ENCODE assay signal across 20 cellular contexts in the genomic region with DNA sequence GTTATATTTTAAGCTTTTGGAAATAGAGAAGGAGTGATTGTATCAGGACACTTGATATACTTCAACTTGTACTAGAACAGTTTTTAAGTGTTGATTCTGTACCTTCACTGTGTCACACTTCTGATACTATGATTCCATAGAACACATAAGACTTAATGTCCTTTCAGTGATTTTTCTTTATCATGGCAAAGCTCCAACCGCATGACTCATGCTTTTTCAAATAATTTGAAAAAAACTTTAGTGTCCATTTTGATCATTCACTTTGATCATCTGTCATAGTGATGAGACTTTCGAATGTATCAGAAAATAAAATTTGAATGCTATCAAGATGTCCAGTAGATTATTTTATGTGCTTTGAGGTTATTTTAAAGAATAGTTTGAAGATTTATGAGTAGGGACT. TPM values are rescaled to one million over a fixed set of nuclear protein-coding genes. Genes with fewer than 3 reads are reported as not detected.
DNase-seq lines count a peak whose midpoint lies in the region; ATAC-seq and TF ChIP-seq lines count a peak whose summit lies in the region.
"Had no signal": no experiment of that assay in that cellular context is flagged by ENCODE, and none has a peak within 500 bp of the region (broad histone marks: within the 10 kb centered on the region; RNA-seq: fewer than 3 reads in every experiment).

No MANE protein-coding gene starts in this region.

- intact Hi-C loops in right cardiac atrium (cut with DNase I) = no loop called here

- peaks cover 40% of the 10 kb centered on the region for H3K36me3 Mint-ChIP-seq in HFFc6 (ENCODE audit: low read depth)

- no peaks in the 10 kb centered on the region for H3K9me3 Mint-ChIP-seq in HFFc6
- H3K9me3 Mint-ChIP-seq: CD8-positive, alpha-beta memory T cell had no signal

- ATAC-seq in right cardiac atrium (no peak), HG02678 (IDR thresholded peaks at IDR 0.05; ENCODE audit: unreplicated experiment) (no peak)
- ATAC-seq: activated CD8-positive, alpha-beta T cell treated with anti-CD3 and anti-CD28 coated beads, Interleukin-2, amount 10 ng/mL, durations not matched to agents 7 days and 5 days; HCT116; mucosa of descending colon had no signal

- no peaks in the 10 kb centered on the region for H3K9me3 ChIP-seq in right cardiac atrium (ENCODE audit: control insufficient read depth, low read length)
- H3K9me3 ChIP-seq: mucosa of descending colon had no signal

- H3K4me1 ChIP-seq in right cardiac atrium (ENCODE audit: control insufficient read depth, insufficient read depth, low read length) = no peaks in the 10 kb centered on the region

- H3K4me3 Mint-ChIP-seq in HFFc6 = no peak overlapping the region
- H3K4me3 Mint-ChIP-seq: activated CD8-positive, alpha-beta T cell treated with anti-CD3 and anti-CD28 coated beads, Interleukin-2, amount 10 ng/mL, durations not matched to agents 7 days and 5 days; CD8-positive, alpha-beta memory T cell had no signal

- DNase-seq in COLO829 (ENCODE audit: low spot score) (peak; percentile 35), HFFc6 (peak; percentile 4), astrocyte of the spinal cord (ENCODE audit: low read depth, low spot score) (peak; percentile 45), fibroblast of pulmonary artery (ENCODE audit: low read depth) (peak; percentile 51), superior temporal gyrus (ENCODE audit: extremely low spot score) (no peak), right cardiac atrium (no peak), germinal center (ENCODE audit: low spot score) (no peak)
- DNase-seq: activated CD8-positive, alpha-beta T cell treated with anti-CD3 and anti-CD28 coated beads, Interleukin-2, amount 10 ng/mL, durations not matched to agents 7 days and 5 days; CD8-positive, alpha-beta memory T cell; hippocampal formation; left colon; mucosa of descending colon; NCI-H774; RPMI8226; stimulated activated CD4-positive, alpha-beta T cell treated with anti-CD3 and anti-CD28 coated beads, Interleukin-1b, Interleukin-23, amount 100 ng/mL, for 48 hours; substantia nigra; T-helper 1 cell; WERI-Rb-1 had no signal

- in situ Hi-C loops in astrocyte of the spinal cord (cut with HindIII; ENCODE audit: low sequenced_read_pairs) = no loop called here

- H3K27me3 Mint-ChIP-seq in HFFc6 (ENCODE audit: insufficient read depth) = peaks cover 2% of the 10 kb centered on the region; the same call in 1 of the 2 replicates
- H3K27me3 Mint-ChIP-seq: CD8-positive, alpha-beta memory T cell had no signal

- no peak overlapping the region for H3K27ac ChIP-seq in right cardiac atrium (ENCODE audit: low read length)
- H3K27ac ChIP-seq: WERI-Rb-1 had no signal

- H3K27me3 ChIP-seq in right cardiac atrium (ENCODE audit: control insufficient read depth, insufficient read depth) = no peaks in the 10 kb centered on the region

- 94% methylated on average over 2 of the region's 2 CpGs for WGBS in right cardiac atrium

- H3K4me1 Mint-ChIP-seq in HFFc6 (ENCODE audit: low read depth) = peaks cover 41% of the 10 kb centered on the region
- H3K4me1 Mint-ChIP-seq: CD8-positive, alpha-beta memory T cell had no signal

- TF ChIP-seq CTCF in HFFc6 (IDR thresholded peaks at IDR 0.05) (no peak), astrocyte of the spinal cord (IDR thresholded peaks at IDR 0.05; ENCODE audit: low read depth, low read length) (no peak), fibroblast of pulmonary artery (IDR thresholded peaks at IDR 0.05; ENCODE audit: low read length, missing control alignments) (no peak)

- H3K4me3 ChIP-seq in astrocyte of the spinal cord (ENCODE audit: low read depth, low read length) (no peak overlapping the region), fibroblast of pulmonary artery (replicated peaks; ENCODE audit: low read depth, low read length) (no peak overlapping the region), right cardiac atrium (ENCODE audit: low read length) (no peak overlapping the region)
- H3K4me3 ChIP-seq: mucosa of descending colon had no signal

- peak overlapping the region; percentile 32 for H3K27ac Mint-ChIP-seq in HFFc6
- H3K27ac Mint-ChIP-seq: activated CD8-positive, alpha-beta T cell treated with anti-CD3 and anti-CD28 coated beads, Interleukin-2, amount 10 ng/mL, durations not matched to agents 7 days and 5 days; CD8-positive, alpha-beta memory T cell had no signal

RNA-seq across cellular contexts. Expression of a gene that starts 32.0 kb away (rescaled TPM):
- 10 to 100 TPM; 14.3 to 17.5 (median 16.2) TPM for total RNA-seq in HFFc6 (2021; fragmentation: NEBNext Ultra II Directional; extraction: Animal tissue kit (Norgen Biotek cat#: 25700))
- 10 to 100 TPM in 1 of 4 donors, 1 to 10 TPM in 3; 6.0 to 10.6 (median 8.0) TPM for total RNA-seq in right cardiac atrium
- 2.5 TPM for polyA plus RNA-seq in right cardiac atrium

Comparison
In these comparisons a context has a peak if more than half of its experiments do, and no peak if none do; other contexts are left out.
1. DNase-seq: peak in COLO829 (single experiment), HFFc6 (single experiment), astrocyte of the spinal cord (single experiment) and fibroblast of pulmonary artery (single experiment); none in superior temporal gyrus (single experiment), right cardiac atrium (0 of 3) and germinal center (single experiment).